In genomic region chr10:125895130-125896087, GRCh38 we compare ENCODE assay signal across 8 cellular contexts. TPM values are rescaled to one million over a fixed set of nuclear protein-coding genes. Genes with fewer than 3 reads are reported as not detected.
DNase-seq lines count a peak whose midpoint lies in the region; ATAC-seq, FAIRE-seq and TF ChIP-seq lines count a peak whose summit lies in the region.
"Not testable (repeated sequence)": the region's sequence is repeated elsewhere in the genome, so short reads cannot be mapped to it uniquely, and the experiment has no call there.

No MANE protein-coding gene starts in this region.

- peaks cover 31% of the 10 kb centered on the region for H3K27me3 Mint-ChIP-seq in progenitor cell of endocrine pancreas
- not testable (repeated sequence) for H3K27me3 Mint-ChIP-seq in type B pancreatic cell

- peak overlapping the region; percentile 92 to 97 for H3K27ac ChIP-seq in breast epithelium
- not testable (repeated sequence) for H3K27ac ChIP-seq in iPS DF 6.9 (ENCODE audit: low read length)

- not testable (repeated sequence) for H3K9me3 ChIP-seq in breast epithelium; iPS DF 6.9 (ENCODE audit: control insufficient read depth, insufficient read depth, low read length)

- 0 out of 2 replicates have a peak, but pooled peaks have one; percentile 28 for TF ChIP-seq POLR2A in GM12891 (IDR thresholded peaks at IDR 0.05; ENCODE audit: low read depth, low read length)
- TF ChIP-seq POLR2A in breast epithelium (IDR thresholded peaks at IDR 0.05) = peak; percentile 26

- H3K4me1 ChIP-seq in breast epithelium; iPS DF 6.9 (ENCODE audit: control insufficient read depth, insufficient read depth, low read length): not testable (repeated sequence)

- DNase-seq in GM12891 (ENCODE audit: insufficient read length, low spot score) = peak; percentile 37
- peak; percentile 21 for DNase-seq in MV-4-11 (lab: John Stamatoyannopoulos, UW)
- peak; percentile 50 to 71 for DNase-seq in breast epithelium (ENCODE audit: low spot score in 2 of 2)
- DNase-seq in iPS DF 6.9 (ENCODE audit: low read depth, low spot score) = not testable (repeated sequence)
- DNase-seq in progenitor cell of endocrine pancreas (ENCODE audit: low spot score, unreplicated experiment) = peak; percentile 65
- DNase-seq in type B pancreatic cell (ENCODE audit: extremely low spot score, unreplicated experiment) = peak; percentile 88

- H3K27ac Mint-ChIP-seq in progenitor cell of endocrine pancreas (peak overlapping the region; percentile 87), type B pancreatic cell (peak overlapping the region; percentile 94)

- H3K4me3 ChIP-seq in breast epithelium = peak overlapping the region; percentile 58 to 92 (median 75)
- H3K4me3 ChIP-seq in iPS DF 6.9 (ENCODE audit: low read length) = peak overlapping the region; percentile 90

- peak; percentile 43 for ATAC-seq in HG02623 (IDR thresholded peaks at IDR 0.05; ENCODE audit: unreplicated experiment)
- peak; percentile 57 to 68 for ATAC-seq in activated CD4-positive, CD25-positive, alpha-beta regulatory T cell treated with anti-CD3 and anti-CD28 coated beads, Interleukin-2, amount 50 U/mL, for 24 hours

- H3K4me3 Mint-ChIP-seq in progenitor cell of endocrine pancreas (ENCODE audit: low read depth) = peak overlapping the region; percentile 88
- H3K4me3 Mint-ChIP-seq in type B pancreatic cell = peak overlapping the region; percentile 91

- H3K36me3 Mint-ChIP-seq in progenitor cell of endocrine pancreas (ENCODE audit: insufficient read depth); type B pancreatic cell: not testable (repeated sequence)

- no CpG with 5 or more reads among the region's 50 CpGs for WGBS in iPS DF 6.9 (ENCODE audit: insufficient coverage, insufficient read length)

- not testable (repeated sequence) for FAIRE-seq in GM12891 (lab: Jason Lieb, UNC)

- not testable (repeated sequence) for H3K36me3 ChIP-seq in breast epithelium; iPS DF 6.9 (ENCODE audit: control insufficient read depth, insufficient read depth, low read length)

- not testable (repeated sequence) for H3K9me3 Mint-ChIP-seq in progenitor cell of endocrine pancreas (ENCODE audit: low read depth); type B pancreatic cell

- intact Hi-C loops in breast epithelium (cut with DNase I; ENCODE audit: low total_unique reads) = not testable (repeated sequence)

- not testable (repeated sequence) for H3K27me3 ChIP-seq in breast epithelium; iPS DF 6.9 (ENCODE audit: control insufficient read depth, insufficient read depth, low read length)

- TF ChIP-seq CTCF in breast epithelium (IDR thresholded peaks at IDR 0.05); progenitor cell of endocrine pancreas (IDR thresholded peaks at IDR 0.05; ENCODE audit: unreplicated experiment): not testable (repeated sequence)
- peak; percentile 18 for TF ChIP-seq CTCF in type B pancreatic cell (conservative IDR thresholded peaks at IDR 0.05)

- not testable (repeated sequence) for H3K4me1 Mint-ChIP-seq in progenitor cell of endocrine pancreas (ENCODE audit: low read depth)
- peaks cover 17% of the 10 kb centered on the region for H3K4me1 Mint-ChIP-seq in type B pancreatic cell (ENCODE audit: unreplicated experiment)

TF ChIP-seq in GM12891, 5 proteins besides CTCF, POLR2A, EP300 and RAD21:
- TF ChIP-seq POLR2AphosphoS5 (IDR thresholded peaks at IDR 0.05; ENCODE audit: low read depth, low read length) = 0 out of 2 replicates have a peak, but pooled peaks have one; percentile 9
TF ChIP-seq in GM12891: peak in this region for 1; not testable (repeated sequence) for 4.

RNA-seq across cellular contexts. Expression of gene FANK1, which starts 1.0 kb away (rescaled TPM):
- 0.77 TPM for polyA plus RNA-seq in GM12891 (2012; ENCODE audit: low read depth, missing spikeins)
- 10 to 100 TPM in 2 of 3 donors, 1 to 10 TPM in 1; 2.6 to 18.1 (median 13.8) TPM for total RNA-seq in breast epithelium
- 2.5 and 3.2 TPM in 2 replicates for total RNA-seq in progenitor cell of endocrine pancreas
- 9.5 and 11.8 TPM in 2 replicates for total RNA-seq in type B pancreatic cell (ENCODE audit: low replicate concordance)

RNA-seq across cellular contexts. Expression of gene DHX32, which starts 14.3 kb away (rescaled TPM):
- 12.3 TPM for polyA plus RNA-seq in GM12891 (2012; ENCODE audit: low read depth, missing spikeins)
- total RNA-seq in breast epithelium = 10 to 100 TPM; 18.1 to 54.6 (median 42.0) TPM
- total RNA-seq in progenitor cell of endocrine pancreas = 22.0 and 23.3 TPM in 2 replicates
- total RNA-seq in type B pancreatic cell (ENCODE audit: low replicate concordance) = 33.2 and 46.4 TPM in 2 replicates
